Comparison of ENCODE assay signal across 8 cellular contexts in genomic region chr7:134546903-134547737, GRCh38. TPM values are rescaled to one million over a fixed set of nuclear protein-coding genes. Genes with fewer than 3 reads are reported as not detected.
DNase-seq lines count a peak whose midpoint lies in the region; ATAC-seq, FAIRE-seq and TF ChIP-seq lines count a peak whose summit lies in the region.

No MANE protein-coding gene starts in this region.

- ATAC-seq in GM18858 (IDR thresholded peaks at IDR 0.05; ENCODE audit: unreplicated experiment): peak; percentile 13
- ATAC-seq in HG03135 (IDR thresholded peaks at IDR 0.05; ENCODE audit: unreplicated experiment): peak; percentile 60

- H3K79me1 ChIP-seq in H1 (ENCODE audit: low read depth, low read length) (no peaks in the 10 kb centered on the region), mesenchymal stem cell (replicated peaks; ENCODE audit: low read length, poor library complexity, severe bottlenecking) (no peaks in the 10 kb centered on the region)

- H4K5ac ChIP-seq in H1 (ENCODE audit: insufficient read length, low read depth, low read length): peak overlapping the region; percentile 0

- H3K36me3 Mint-ChIP-seq in activated CD4-positive, alpha-beta memory T cell treated with anti-CD3 and anti-CD28 coated beads, Interleukin-2, amount 10 ng/mL, durations not matched to agents 7 days and 5 days (ENCODE audit: low read depth): no peaks in the 10 kb centered on the region

- peaks cover 28% of the 10 kb centered on the region for H3K27me3 Mint-ChIP-seq in activated CD4-positive, alpha-beta memory T cell treated with anti-CD3 and anti-CD28 coated beads, Interleukin-2, amount 10 ng/mL, durations not matched to agents 7 days and 5 days

- H4K8ac ChIP-seq in H1 (ENCODE audit: extremely low read depth, insufficient read depth, low read length) (no peak overlapping the region), mesenchymal stem cell (ENCODE audit: low read length) (peak overlapping the region; percentile 12)

- no peaks in the 10 kb centered on the region for H4K20me1 ChIP-seq in H1 (replicated peaks in 1 of 2; ENCODE audit: control insufficient read depth in 1 of 2, insufficient read depth in 2 of 2, low read length in 2 of 2)

- H3K27ac Mint-ChIP-seq in activated CD4-positive, alpha-beta memory T cell treated with anti-CD3 and anti-CD28 coated beads, Interleukin-2, amount 10 ng/mL, durations not matched to agents 7 days and 5 days: no peak overlapping the region

- H2AK5ac ChIP-seq in H1 (ENCODE audit: low read depth, low read length): no peak overlapping the region
- no peak overlapping the region for H2AK5ac ChIP-seq in mesenchymal stem cell (ENCODE audit: low read length, severe bottlenecking)

- no peak for TF ChIP-seq EP300 in H1 (IDR thresholded peaks at IDR 0.05; ENCODE audit: borderline replicate concordance in 1 of 2, low read depth in 2 of 2, low read length in 2 of 2)

- H2BK12ac ChIP-seq in H1 (ENCODE audit: low read depth, low read length): 0 out of 2 replicates have a peak overlapping the region, but pooled peaks have one; percentile 68
- H2BK12ac ChIP-seq in mesenchymal stem cell (ENCODE audit: low read length in 2 of 2): no peak overlapping the region

- H3K23me2 ChIP-seq in H1 (ENCODE audit: low read depth, low read length): peaks cover 4% of the 10 kb centered on the region; the same call in 1 of the 2 replicates

- no peak overlapping the region for H3K4ac ChIP-seq in H1 (replicated peaks; ENCODE audit: insufficient read length, low read depth, low read length)
- no peak overlapping the region for H3K4ac ChIP-seq in mesenchymal stem cell (ENCODE audit: low read depth in 1 of 2, low read length in 2 of 2)

- peaks cover 10% of the 10 kb centered on the region for H3K4me1 Mint-ChIP-seq in activated CD4-positive, alpha-beta memory T cell treated with anti-CD3 and anti-CD28 coated beads, Interleukin-2, amount 10 ng/mL, durations not matched to agents 7 days and 5 days

- no peak overlapping the region for H4K91ac ChIP-seq in H1 (replicated peaks; ENCODE audit: insufficient read length, low read length)
- no peak overlapping the region for H4K91ac ChIP-seq in mesenchymal stem cell (ENCODE audit: low read length)

- H3K9ac ChIP-seq in H1 (replicated peaks in 1 of 4; ENCODE audit: extremely low read depth in 1 of 4, low read depth in 3 of 4, low read length in 3 of 4) (no peak overlapping the region), mesenchymal stem cell (ENCODE audit: low read length) (peak overlapping the region; percentile 83)

- H3K27me3 ChIP-seq in ACC112 (ENCODE audit: insufficient read depth, low read length) (peaks cover 4% of the 10 kb centered on the region), H1 (replicated peaks in 1 of 4; ENCODE audit: control insufficient read depth in 3 of 4, extremely low read depth in 1 of 4, insufficient read depth in 3 of 4, low read length in 3 of 4) (no peaks in the 10 kb centered on the region; a peak in 1 of 7 replicates), mesenchymal stem cell (ENCODE audit: control insufficient read depth in 1 of 2, insufficient read depth in 1 of 2, low read length in 2 of 2) (peaks cover 0 to 16% of the 10 kb centered on the region in 2 experiments)

- no peak overlapping the region for H3K56ac ChIP-seq in H1 (replicated peaks; ENCODE audit: insufficient read length, low read depth, low read length)

- 18% methylated on average over 9 of the region's 9 CpGs; no CpG with 5 or more reads in 1 of the 2 experiments for WGBS in H1 (ENCODE audit: extremely low coverage in 1 of 2, insufficient coverage in 1 of 2, insufficient read length in 1 of 2, insufficient replicate concordance in 2 of 2, low coverage in 1 of 2, low lambda C conversion rate in 2 of 2, missing lambda C conversion rate in 1 of 2), 2 experiments
- 15% methylated on average over 7 of the region's 9 CpGs for WGBS in mesenchymal stem cell

- H3K4me1 ChIP-seq in ACC112 (ENCODE audit: control insufficient read depth, insufficient read depth, low read length, unreplicated experiment) (peaks cover 16% of the 10 kb centered on the region), H1 (replicated peaks in 1 of 4; ENCODE audit: control insufficient read depth in 3 of 4, insufficient read depth in 4 of 4, low read length in 3 of 4) (peaks cover 8 to 14% (median 9%) of the 10 kb centered on the region in 4 experiments), mesenchymal stem cell (ENCODE audit: control insufficient read depth, insufficient read depth, low read depth, low read length) (peaks cover 3% of the 10 kb centered on the region)

- 0 out of 3 replicates have a peak, but pooled peaks of 1 of the 2 experiments have one; percentile 8 for TF ChIP-seq POLR2A in H1 (IDR thresholded peaks at IDR 0.05; ENCODE audit: control extremely low read depth in 1 of 2, low read depth in 2 of 2, low read length in 2 of 2)

- CTCF ChIA-PET in activated CD4-positive, alpha-beta memory T cell treated with anti-CD3 and anti-CD28 coated beads, Interleukin-2, amount 10 ng/mL, durations not matched to agents 7 days and 5 days (lab: Charles Lee): interaction anchor here (0.6 to 5.3 kb wide), 13 partner anchors 8 to 381 kb away, joined by 3 to 56 read pairs (median 4); no protein-coding TSS in a partner anchor
- CTCF ChIA-PET in H1 (lab: Charles Lee; ENCODE audit: partially characterized antibody): interaction anchor here (0.7 to 3.5 kb wide), 31 partner anchors 9 to 1208 kb away, joined by 3 to 33 read pairs (median 5); partner anchors contain the start of genes AKR1B1 and AKR1B10

- POLR2A ChIA-PET in activated CD4-positive, alpha-beta memory T cell treated with anti-CD3 and anti-CD28 coated beads, Interleukin-2, amount 10 ng/mL, durations not matched to agents 7 days and 5 days (lab: Charles Lee): no interaction called here
- POLR2A ChIA-PET in H1 (lab: Charles Lee; ENCODE audit: partially characterized antibody): interaction anchor here (0.9 to 1.2 kb wide), 2 partner anchors 31 to 88 kb away, joined by 3 to 4 read pairs; partner anchors contain the start of gene AKR1B1

- peak; percentile 30 to 37; a peak in 2 of 4 replicates for TF ChIP-seq RAD21 in H1 (IDR thresholded peaks at IDR 0.05 in 1 of 2, conservative IDR thresholded peaks at IDR 0.05 in 1 of 2; ENCODE audit: low read depth in 2 of 2, low read length in 2 of 2)

- H2AFZ ChIP-seq in ACC112 (ENCODE audit: low read length, unreplicated experiment): peak overlapping the region; percentile 71
- no peak overlapping the region; the same call in 1 of the 2 replicates for H2AFZ ChIP-seq in H1 (ENCODE audit: low read length)
- no peak overlapping the region for H2AFZ ChIP-seq in mesenchymal stem cell (ENCODE audit: low read depth, low read length)

- H3K14ac ChIP-seq in H1 (ENCODE audit: insufficient read length) (no peak overlapping the region), mesenchymal stem cell (ENCODE audit: low read length in 2 of 2) (no peak overlapping the region)

- H3K9me3 ChIP-seq in H1 (ENCODE audit: insufficient read depth in 2 of 2, low read depth in 1 of 2, low read length in 1 of 2): no peaks in the 10 kb centered on the region
- H3K9me3 ChIP-seq in mesenchymal stem cell (ENCODE audit: control insufficient read depth, low read length): no peaks in the 10 kb centered on the region

- TF ChIP-seq CTCF in H1 (IDR thresholded peaks at IDR 0.05; ENCODE audit: control extremely low read depth in 1 of 3, insufficient read depth in 1 of 3, low read depth in 1 of 3, low read length in 3 of 3): peak; percentile 45 to 76 (median 49); a peak in 3 of 4 replicates

- H3K9me3 Mint-ChIP-seq in activated CD4-positive, alpha-beta memory T cell treated with anti-CD3 and anti-CD28 coated beads, Interleukin-2, amount 10 ng/mL, durations not matched to agents 7 days and 5 days: no peaks in the 10 kb centered on the region

- H3K79me2 ChIP-seq in ACC112 (ENCODE audit: control insufficient read depth, insufficient read depth, low read length, unreplicated experiment) (no peaks in the 10 kb centered on the region), H1 (ENCODE audit: control insufficient read depth in 1 of 2, insufficient read depth in 2 of 2, low read length in 2 of 2) (no peaks in the 10 kb centered on the region)

- H2BK120ac ChIP-seq in H1 (replicated peaks; ENCODE audit: low read depth, low read length): no peak overlapping the region
- H2BK120ac ChIP-seq in mesenchymal stem cell (ENCODE audit: low read depth, low read length): no peak overlapping the region

- H2BK15ac ChIP-seq in H1 (ENCODE audit: low read length) (peak overlapping the region; percentile 81), mesenchymal stem cell (ENCODE audit: low read depth, poor library complexity, severe bottlenecking) (no peak overlapping the region)

- peak overlapping the region; percentile 53 to 65 for H3K4me2 ChIP-seq in H1 (ENCODE audit: insufficient read depth in 1 of 2, low read depth in 2 of 2, low read length in 2 of 2)
- peak overlapping the region; percentile 78 for H3K4me2 ChIP-seq in mesenchymal stem cell (ENCODE audit: low read length, poor library complexity, severe bottlenecking)

- no peak overlapping the region for H3K4me3 Mint-ChIP-seq in activated CD4-positive, alpha-beta memory T cell treated with anti-CD3 and anti-CD28 coated beads, Interleukin-2, amount 10 ng/mL, durations not matched to agents 7 days and 5 days

- H3K4me3 ChIP-seq in ACC112 (ENCODE audit: low read depth, low read length): peak overlapping the region; percentile 72
- peak overlapping the region; percentile 22 to 58 (median 48); a peak in 7 of 8 replicates for H3K4me3 ChIP-seq in H1 (ENCODE audit: extremely low read depth in 1 of 4, insufficient read depth in 2 of 4, low read depth in 3 of 4, low read length in 4 of 4)
- H3K4me3 ChIP-seq in mesenchymal stem cell (ENCODE audit: insufficient read depth in 1 of 2, low read depth in 1 of 2, low read length in 2 of 2): peak overlapping the region; percentile 22 to 73

- DNase-seq in NCI-H524 (lab: John Stamatoyannopoulos, UW) (peak; percentile 98 to 99), H1 (ENCODE audit: low read depth in 1 of 2, low spot score in 2 of 2) (peak in 1 of 2 experiments; percentile 80), mesenchymal stem cell (no peak)
- DNase-seq in activated CD4-positive, alpha-beta memory T cell treated with anti-CD3 and anti-CD28 coated beads, Interleukin-2, amount 10 ng/mL, durations not matched to agents 7 days and 5 days: peak; percentile 66
- DNase-seq in stimulated activated CD8-positive, alpha-beta memory T cell treated with anti-CD3 and anti-CD28 coated beads, Interleukin-15, amount 100 ng/mL, for 1 hour (ENCODE audit: low read depth): peak; percentile 48

- H3K23ac ChIP-seq in H1 (ENCODE audit: insufficient read length) (no peak overlapping the region), mesenchymal stem cell (ENCODE audit: low read length in 2 of 2) (no peak overlapping the region)

- no peak overlapping the region for H3K27ac ChIP-seq in ACC112 (ENCODE audit: low read depth, low read length)
- H3K27ac ChIP-seq in H1 (ENCODE audit: low read depth, low read length): peak overlapping the region; percentile 36; the same call in 1 of the 2 replicates
- no peak overlapping the region for H3K27ac ChIP-seq in mesenchymal stem cell (ENCODE audit: low read length, poor library complexity, severe bottlenecking)

- H3K18ac ChIP-seq in H1 (ENCODE audit: extremely low read depth, low read length): peak overlapping the region; percentile 24
- H3K18ac ChIP-seq in mesenchymal stem cell (ENCODE audit: low read depth in 1 of 2, low read length in 2 of 2): peak overlapping the region in 1 of 2 experiments; percentile 37

- H2BK5ac ChIP-seq in H1 (ENCODE audit: low read depth, low read length): peak overlapping the region; percentile 77; the same call in 1 of the 2 replicates
- no peak overlapping the region for H2BK5ac ChIP-seq in mesenchymal stem cell (ENCODE audit: low read depth, low read length, poor library complexity, severe bottlenecking)

- FAIRE-seq in H1 (lab: Jason Lieb, UNC): peak; percentile 82

- H2BK20ac ChIP-seq in H1 (ENCODE audit: low read length): no peak overlapping the region

- H3K36me3 ChIP-seq in ACC112 (ENCODE audit: insufficient read depth, low read length) (no peaks in the 10 kb centered on the region), H1 (ENCODE audit: control insufficient read depth in 2 of 4, insufficient read depth in 4 of 4, low read length in 3 of 4) (no peaks in the 10 kb centered on the region), mesenchymal stem cell (ENCODE audit: control insufficient read depth in 1 of 2, insufficient read depth in 2 of 2, low read depth in 1 of 2, low read length in 2 of 2) (no peaks in the 10 kb centered on the region)

RNA-seq across cellular contexts. Expression of gene AKR1B15, which starts 1.8 kb away (rescaled TPM):
- not detected for total RNA-seq in activated CD4-positive, alpha-beta memory T cell treated with anti-CD3 and anti-CD28 coated beads, Interleukin-2, amount 10 ng/mL, durations not matched to agents 7 days and 5 days
- 0.25 and 0.47 TPM in 2 replicates for total RNA-seq in H1 (2021; fragmentation: NEBNext Ultra II Directional; extraction: Animal tissue kit (Norgen Biotek cat#: 25700))
- polyA plus RNA-seq in H1 (2011; rRNA removed): 0.15 TPM in 1 of 2 replicates, not detected in the other
- 0.09 TPM for polyA plus RNA-seq in H1 (2011; cell fraction: cytosol; rRNA removed)
- 0.10 TPM for polyA plus RNA-seq in H1 (2011; cell fraction: nucleus; rRNA removed)
- 0.08 TPM in 1 of 4 replicates, not detected in the others for polyA plus RNA-seq in H1 (2012, experiment 1 of 2)
- not detected for polyA plus RNA-seq in H1 (2012, experiment 2 of 2)
- 0.12 TPM for polyA plus RNA-seq in H1 (2013, experiment 1 of 2)
- polyA plus RNA-seq in H1 (2013, experiment 2 of 2): 0.13 TPM
- 0.10 TPM in 1 of 2 replicates, not detected in the other for polyA minus RNA-seq in H1 (2011; rRNA and poly(A)+ RNA removed)
- not detected for polyA minus RNA-seq in H1 (2011; cell fraction: cytosol; rRNA and poly(A)+ RNA removed)
- polyA minus RNA-seq in H1 (2011; cell fraction: nucleus; rRNA and poly(A)+ RNA removed): not detected
- polyA plus RNA-seq in mesenchymal stem cell (2013, experiment 1 of 2): not detected
- not detected for polyA plus RNA-seq in mesenchymal stem cell (2013, experiment 2 of 2)

RNA-seq across cellular contexts. Expression of gene AKR1B10, which starts 19.8 kb away (rescaled TPM):
- total RNA-seq in activated CD4-positive, alpha-beta memory T cell treated with anti-CD3 and anti-CD28 coated beads, Interleukin-2, amount 10 ng/mL, durations not matched to agents 7 days and 5 days: not detected
- total RNA-seq in H1 (2021; fragmentation: NEBNext Ultra II Directional; extraction: Animal tissue kit (Norgen Biotek cat#: 25700)): not detected in 2 replicates
- 0.03 TPM in 1 of 2 replicates, not detected in the other for polyA plus RNA-seq in H1 (2011; rRNA removed)
- 0.05 TPM for polyA plus RNA-seq in H1 (2011; cell fraction: cytosol; rRNA removed)
- polyA plus RNA-seq in H1 (2011; cell fraction: nucleus; rRNA removed): not detected
- not detected in 4 replicates for polyA plus RNA-seq in H1 (2012, experiment 1 of 2)
- not detected for polyA plus RNA-seq in H1 (2012, experiment 2 of 2)
- not detected for polyA plus RNA-seq in H1 (2013, experiment 1 of 2)
- polyA plus RNA-seq in H1 (2013, experiment 2 of 2): not detected
- not detected in 2 replicates for polyA minus RNA-seq in H1 (2011; rRNA and poly(A)+ RNA removed)
- polyA minus RNA-seq in H1 (2011; cell fraction: cytosol; rRNA and poly(A)+ RNA removed): not detected
- 1.1 TPM for polyA minus RNA-seq in H1 (2011; cell fraction: nucleus; rRNA and poly(A)+ RNA removed)
- polyA plus RNA-seq in mesenchymal stem cell (2013, experiment 1 of 2): 0.19 TPM
- polyA plus RNA-seq in mesenchymal stem cell (2013, experiment 2 of 2): 0.19 TPM
